16 cellular contexts compared by ENCODE assay signal in genomic region chr6:37013516-37014491, GRCh38. TPM values are rescaled to one million over a fixed set of nuclear protein-coding genes. Genes with fewer than 3 reads are reported as not detected.
DNase-seq lines count a peak whose midpoint lies in the region; ATAC-seq, FAIRE-seq and TF ChIP-seq lines count a peak whose summit lies in the region.
"Had no signal": no experiment of that assay in that cellular context is flagged by ENCODE, and none has a peak within 500 bp of the region (broad histone marks: within the 10 kb centered on the region; RNA-seq: fewer than 3 reads in every experiment).

No MANE protein-coding gene starts in this region.

- no TSS peak for BruUV-seq in HepG2 (replicated peaks; lab: Mats Ljungman, UMichigan)

- no peak overlapping the region for H3K4me2 ChIP-seq in HepG2 (ENCODE audit: low read depth, low read length)
- H3K4me2 ChIP-seq: BLaER1 treated with 17β-estradiol and CSF1 and Interleukin-3, amounts not matched to agents 10 nM and 100 nM had no signal

- H3K27me3 ChIP-seq in HepG2 (ENCODE audit: control insufficient read depth in 1 of 2, insufficient read depth in 2 of 2, low read length in 2 of 2) (peaks cover 8 to 51% of the 10 kb centered on the region in 2 experiments; a peak in 4 of 5 replicates), right lobe of liver (no peaks in the 10 kb centered on the region), foreskin keratinocyte (no peaks in the 10 kb centered on the region), pancreas (no peaks in the 10 kb centered on the region)
- H3K27me3 ChIP-seq: BLaER1 treated with 17β-estradiol and CSF1 and Interleukin-3, amounts not matched to agents 10 nM and 100 nM had no signal

- H3K27ac ChIP-seq in HepG2 (ENCODE audit: extremely low read length, insufficient read depth, low read length): no peak overlapping the region
- H3K27ac ChIP-seq in right lobe of liver: no peak overlapping the region
- no peak overlapping the region for H3K27ac ChIP-seq in foreskin keratinocyte
- H3K27ac ChIP-seq in pancreas: no peak overlapping the region
- H3K27ac ChIP-seq: BLaER1 treated with 17β-estradiol and CSF1 and Interleukin-3, amounts not matched to agents 10 nM and 100 nM had no signal

- WGBS in HepG2 (ENCODE audit: low lambda C conversion rate): 30% methylated on average over 20 of the region's 21 CpGs
- WGBS in right lobe of liver (ENCODE audit: insufficient coverage, low coverage, low lambda C conversion rate, missing lambda C conversion rate): 72% methylated on average over 4 of the region's 21 CpGs
- whole genome bisulfite sequencing in pancreas, 2 donors: 86 to 90% methylated on average over 21 of the region's 21 CpGs

- in situ Hi-C loops in HepG2 (cut with HindIII; ENCODE audit: extremely low pct_ligation_motif_present, low pct_unique_long_range_greater_than_20kb): loop anchor here (10.0 kb wide), 2 partner anchors 129 to 239 kb away; partner anchors contain the start of gene C6orf89

- ATAC-seq in HepG2 (no peak), right lobe of liver (no peak), foreskin keratinocyte (no peak), pancreas (no peak), SK-N-SH treated with all-trans-retinoic acid at 6 μM for 48 hours (no peak)

- POLR2A ChIA-PET in HepG2 (lab: Yijun Ruan, JAX): no interaction called here

- TF ChIP-seq EP300 in HepG2 (IDR thresholded peaks at IDR 0.05; ENCODE audit: low read depth in 2 of 2, low read length in 2 of 2): no peak
- TF ChIP-seq EP300 in HepG2 (CRISPR knock-in tag; IDR thresholded peaks at IDR 0.05; ENCODE audit: borderline replicate concordance): no peak

- no peaks in the 10 kb centered on the region for H3K79me2 ChIP-seq in HepG2 (ENCODE audit: insufficient read depth, low read length)

- no peak for TF ChIP-seq RAD21 in HepG2 (CRISPR knock-in tag; IDR thresholded peaks at IDR 0.05)

- peaks cover 99% of the 10 kb centered on the region for H3K36me3 Mint-ChIP-seq in dendritic cell treated with granulocyte-macrophage colony-stimulating factor and Interleukin-4, amounts not matched to agents 40 ng/mL and 50 ng/mL, for 4 days (ENCODE audit: low read depth)
- H3K36me3 Mint-ChIP-seq: CD4-positive, CD25-positive, alpha-beta regulatory T cell had no signal

- H4K20me1 ChIP-seq in HepG2 (ENCODE audit: insufficient read depth, low read length): no peaks in the 10 kb centered on the region

- no peak for FAIRE-seq in HepG2 (lab: Jason Lieb, UNC)
- no peak for FAIRE-seq in pancreas (lab: Jason Lieb, UNC)
- FAIRE-seq: H54, HTR-8/SVneo had no signal

- DNase-seq in HepG2 (ENCODE audit: low spot score) (no peak), right lobe of liver (no peak), left kidney (ENCODE audit: low read depth, low spot score) (peak; percentile 57), NCI-H146 (lab: John Stamatoyannopoulos, UW) (no peak), foreskin keratinocyte (no peak), pancreas (no peak)
- DNase-seq: 8988T; AML-193; CD4-positive, CD25-positive, alpha-beta regulatory T cell; DMS53; GF-D8 had no signal

- H2AFZ ChIP-seq in HepG2 (ENCODE audit: low read length): no peak overlapping the region

- H3K27me3 Mint-ChIP-seq in dendritic cell treated with granulocyte-macrophage colony-stimulating factor and Interleukin-4, amounts not matched to agents 40 ng/mL and 50 ng/mL, for 4 days: no peaks in the 10 kb centered on the region
- H3K27me3 Mint-ChIP-seq: CD4-positive, CD25-positive, alpha-beta regulatory T cell had no signal

- H3K4me1 ChIP-seq in HepG2 (ENCODE audit: insufficient read depth, low read length) (peaks cover 11% of the 10 kb centered on the region), right lobe of liver (peaks cover 0 to 11% (median 3%) of the 10 kb centered on the region in 4 donors), foreskin keratinocyte (peaks cover 4% of the 10 kb centered on the region), pancreas (peaks cover 2 to 7% (median 4%) of the 10 kb centered on the region in 3 donors)

- no peak overlapping the region for H3K4me3 Mint-ChIP-seq in dendritic cell treated with granulocyte-macrophage colony-stimulating factor and Interleukin-4, amounts not matched to agents 40 ng/mL and 50 ng/mL, for 4 days
- H3K4me3 Mint-ChIP-seq: CD4-positive, CD25-positive, alpha-beta regulatory T cell had no signal

- no peaks in the 10 kb centered on the region for H3K36me3 ChIP-seq in HepG2 (replicated peaks in 1 of 2; ENCODE audit: control insufficient read depth in 1 of 2, insufficient read depth in 2 of 2, low read length in 2 of 2)
- no peaks in the 10 kb centered on the region for H3K36me3 ChIP-seq in right lobe of liver
- H3K36me3 ChIP-seq in pancreas: no peaks in the 10 kb centered on the region

- H3K9me3 Mint-ChIP-seq in dendritic cell treated with granulocyte-macrophage colony-stimulating factor and Interleukin-4, amounts not matched to agents 40 ng/mL and 50 ng/mL, for 4 days: no peaks in the 10 kb centered on the region
- H3K9me3 Mint-ChIP-seq: CD4-positive, CD25-positive, alpha-beta regulatory T cell had no signal

- CTCF ChIA-PET in HepG2 (lab: Yijun Ruan, JAX; ENCODE audit: low intra/inter-chr PET ratio, low total read pairs): no interaction called here

- no peaks in the 10 kb centered on the region for H3K9me3 ChIP-seq in HepG2 (ENCODE audit: low read length)
- no peaks in the 10 kb centered on the region for H3K9me3 ChIP-seq in right lobe of liver
- no peaks in the 10 kb centered on the region for H3K9me3 ChIP-seq in pancreas
- H3K9me3 ChIP-seq: BLaER1 treated with 17β-estradiol and CSF1 and Interleukin-3, amounts not matched to agents 10 nM and 100 nM had no signal

- peak overlapping the region; percentile 52 for H3K27ac Mint-ChIP-seq in dendritic cell treated with granulocyte-macrophage colony-stimulating factor and Interleukin-4, amounts not matched to agents 40 ng/mL and 50 ng/mL, for 4 days
- H3K27ac Mint-ChIP-seq: CD4-positive, CD25-positive, alpha-beta regulatory T cell had no signal

- intact Hi-C loops in HepG2 (cut with micrococcal nuclease; ENCODE audit: unreplicated experiment) (no loop called here), right lobe of liver (cut with DNase I) (loop anchor here (10.0 kb wide), 1 partner anchor 249 kb away; no protein-coding TSS in a partner anchor), pancreas (cut with DNase I) (loop anchor here in 1 of 3 donors (10.0 kb wide), 2 partner anchors 129 to 249 kb away; partner anchors contain the start of gene C6orf89)
- intact Hi-C loops in dendritic cell treated with granulocyte-macrophage colony-stimulating factor and Interleukin-4, amounts not matched to agents 40 ng/mL and 50 ng/mL, for 4 days (cut with micrococcal nuclease): no loop called here

- H3K4me3 ChIP-seq in HepG2 (replicated peaks in 1 of 3; ENCODE audit: insufficient read depth in 1 of 3, low read depth in 2 of 3, low read length in 3 of 3) (no peak overlapping the region), right lobe of liver (no peak overlapping the region), pancreas (no peak overlapping the region)
- H3K4me3 ChIP-seq: BLaER1 treated with 17β-estradiol and CSF1 and Interleukin-3, amounts not matched to agents 10 nM and 100 nM had no signal

- TF ChIP-seq CTCF in HepG2 (CRISPR knock-in tag; IDR thresholded peaks at IDR 0.05) (no peak), right lobe of liver (IDR thresholded peaks at IDR 0.05) (no peak), foreskin keratinocyte (conservative IDR thresholded peaks at IDR 0.05) (no peak), pancreas (IDR thresholded peaks at IDR 0.05) (no peak)

- peaks cover 90% of the 10 kb centered on the region for H3K4me1 Mint-ChIP-seq in dendritic cell treated with granulocyte-macrophage colony-stimulating factor and Interleukin-4, amounts not matched to agents 40 ng/mL and 50 ng/mL, for 4 days (ENCODE audit: low read depth)

- no peak for TF ChIP-seq POLR2A in HepG2 (IDR thresholded peaks at IDR 0.05; ENCODE audit: insufficient read depth in 1 of 2, low read depth in 2 of 2, low read length in 2 of 2)
- TF ChIP-seq POLR2A in right lobe of liver (IDR thresholded peaks at IDR 0.05): no peak

- H3K9ac ChIP-seq in HepG2 (ENCODE audit: insufficient read depth, low read depth, low read length): no peak overlapping the region
- H3K9ac ChIP-seq: BLaER1 treated with 17β-estradiol and CSF1 and Interleukin-3, amounts not matched to agents 10 nM and 100 nM had no signal

RNA-seq across cellular contexts. Expression of gene FGD2, which starts 8.3 kb away (rescaled TPM):
- total RNA-seq in HepG2 (2016; rRNA removed; fragmentation: Illumina TruSeq; extraction: Trizol) (not detected in 2 replicates), right lobe of liver (10 to 100 TPM in 2 of 6 experiments, 1 to 10 TPM in 4; 6.6 to 15.6 (median 9.6) TPM), foreskin keratinocyte (0.07 and 0.14 TPM in 2 replicates), pancreas (10 to 100 TPM in 1 of 6 donors, 1 to 10 TPM in 4, under 1 TPM in 1; 0.98 to 13.2 (median 3.3) TPM)
- total RNA-seq in HepG2 (2016; cell fraction: cytosol; rRNA removed; fragmentation: Illumina TruSeq; extraction: Trizol; ENCODE audit: low read depth): not detected in 2 replicates
- total RNA-seq in HepG2 (2016; cell fraction: insoluble cytoplasmic fraction; rRNA removed; fragmentation: Illumina TruSeq; extraction: Trizol): not detected in 2 replicates
- not detected in 2 replicates for total RNA-seq in HepG2 (2016; cell fraction: membrane; rRNA removed; fragmentation: Illumina TruSeq; extraction: Trizol)
- total RNA-seq in HepG2 (2016; cell fraction: nucleus; rRNA removed; fragmentation: Illumina TruSeq; extraction: Trizol): not detected in 2 replicates
- polyA plus RNA-seq in HepG2 (2011; rRNA removed) (0.03 TPM in 1 of 2 replicates, not detected in the other), foreskin keratinocyte (0.04 TPM in 1 of 2 replicates, not detected in the other), pancreas (1 to 10 TPM; 1.7 to 3.2 TPM)
- not detected in 2 replicates for polyA plus RNA-seq in HepG2 (2011; cell fraction: cytosol; rRNA removed)
- 0.13 and 0.17 TPM in 2 replicates for polyA plus RNA-seq in HepG2 (2011; cell fraction: nucleus; rRNA removed)
- not detected in 2 replicates for polyA plus RNA-seq in HepG2 (2012)
- polyA plus RNA-seq in HepG2 (2016; cell fraction: cytosol; fragmentation: Illumina TruSeq; extraction: Trizol; ENCODE audit: low read depth): not detected in 2 replicates
- not detected in 2 replicates for polyA plus RNA-seq in HepG2 (2016; cell fraction: insoluble cytoplasmic fraction; fragmentation: Illumina TruSeq; extraction: Trizol; ENCODE audit: low read depth)
- not detected in 2 replicates for polyA plus RNA-seq in HepG2 (2016; cell fraction: membrane; fragmentation: Illumina TruSeq; extraction: Trizol; ENCODE audit: low read depth)
- polyA plus RNA-seq in HepG2 (2016; cell fraction: nucleus; fragmentation: Illumina TruSeq; extraction: Trizol; ENCODE audit: insufficient read depth, low read depth): not detected in 2 replicates
- polyA minus RNA-seq in HepG2 (2011; rRNA and poly(A)+ RNA removed; ENCODE audit: low replicate concordance): not detected in 2 replicates
- polyA minus RNA-seq in HepG2 (2011; cell fraction: cytosol; rRNA and poly(A)+ RNA removed): not detected in 2 replicates
- 0.25 TPM in 1 of 2 replicates, not detected in the other for polyA minus RNA-seq in HepG2 (2011; cell fraction: nucleus; rRNA and poly(A)+ RNA removed)

RNA-seq across cellular contexts. Expression of gene MTCH1, which starts 27.8 kb away (rescaled TPM):
- total RNA-seq in HepG2 (2016; rRNA removed; fragmentation: Illumina TruSeq; extraction: Trizol): 115 and 144 TPM in 2 replicates
- 53.5 and 64.3 TPM in 2 replicates for total RNA-seq in HepG2 (2016; cell fraction: cytosol; rRNA removed; fragmentation: Illumina TruSeq; extraction: Trizol; ENCODE audit: low read depth)
- 99.7 and 146 TPM in 2 replicates for total RNA-seq in HepG2 (2016; cell fraction: insoluble cytoplasmic fraction; rRNA removed; fragmentation: Illumina TruSeq; extraction: Trizol)
- 112 and 127 TPM in 2 replicates for total RNA-seq in HepG2 (2016; cell fraction: membrane; rRNA removed; fragmentation: Illumina TruSeq; extraction: Trizol)
- 129 and 139 TPM in 2 replicates for total RNA-seq in HepG2 (2016; cell fraction: nucleus; rRNA removed; fragmentation: Illumina TruSeq; extraction: Trizol)
- 86.2 and 96.1 TPM in 2 replicates for polyA plus RNA-seq in HepG2 (2011; rRNA removed)
- polyA plus RNA-seq in HepG2 (2011; cell fraction: cytosol; rRNA removed): 84.5 and 90.6 TPM in 2 replicates
- 168 and 184 TPM in 2 replicates for polyA plus RNA-seq in HepG2 (2011; cell fraction: nucleus; rRNA removed)
- 90.8 and 127 TPM in 2 replicates for polyA plus RNA-seq in HepG2 (2012)
- polyA plus RNA-seq in HepG2 (2016; cell fraction: cytosol; fragmentation: Illumina TruSeq; extraction: Trizol; ENCODE audit: low read depth): 50.6 and 64.6 TPM in 2 replicates
- polyA plus RNA-seq in HepG2 (2016; cell fraction: insoluble cytoplasmic fraction; fragmentation: Illumina TruSeq; extraction: Trizol; ENCODE audit: low read depth): 92.2 and 107 TPM in 2 replicates
- polyA plus RNA-seq in HepG2 (2016; cell fraction: membrane; fragmentation: Illumina TruSeq; extraction: Trizol; ENCODE audit: low read depth): 86.2 and 95.7 TPM in 2 replicates
- 185 and 196 TPM in 2 replicates for polyA plus RNA-seq in HepG2 (2016; cell fraction: nucleus; fragmentation: Illumina TruSeq; extraction: Trizol; ENCODE audit: insufficient read depth, low read depth)
- 134 and 163 TPM in 2 replicates for polyA minus RNA-seq in HepG2 (2011; rRNA and poly(A)+ RNA removed; ENCODE audit: low replicate concordance)
- polyA minus RNA-seq in HepG2 (2011; cell fraction: cytosol; rRNA and poly(A)+ RNA removed): 32.2 and 36.3 TPM in 2 replicates
- polyA minus RNA-seq in HepG2 (2011; cell fraction: nucleus; rRNA and poly(A)+ RNA removed): 109 and 138 TPM in 2 replicates
- 10 to 100 TPM; 56.3 to 73.7 (median 63.3) TPM for total RNA-seq in right lobe of liver
- total RNA-seq in foreskin keratinocyte: 149 and 162 TPM in 2 replicates
- polyA plus RNA-seq in foreskin keratinocyte: 143 and 150 TPM in 2 replicates
- total RNA-seq in pancreas: 100 to 1,000 TPM in 2 of 6 donors, 10 to 100 TPM in 4; 83.6 to 102 (median 87.2) TPM
- polyA plus RNA-seq in pancreas: 100 to 1,000 TPM in 1 of 2 donors, 10 to 100 TPM in 1; 66.8 to 146 TPM

RNA-seq across cellular contexts. Expression of gene PI16, which starts 59.3 kb away (rescaled TPM):
- not detected in 2 replicates for total RNA-seq in HepG2 (2016; rRNA removed; fragmentation: Illumina TruSeq; extraction: Trizol)
- not detected in 2 replicates for total RNA-seq in HepG2 (2016; cell fraction: cytosol; rRNA removed; fragmentation: Illumina TruSeq; extraction: Trizol; ENCODE audit: low read depth)
- not detected in 2 replicates for total RNA-seq in HepG2 (2016; cell fraction: insoluble cytoplasmic fraction; rRNA removed; fragmentation: Illumina TruSeq; extraction: Trizol)
- total RNA-seq in HepG2 (2016; cell fraction: membrane; rRNA removed; fragmentation: Illumina TruSeq; extraction: Trizol): not detected in 2 replicates
- not detected in 2 replicates for total RNA-seq in HepG2 (2016; cell fraction: nucleus; rRNA removed; fragmentation: Illumina TruSeq; extraction: Trizol)
- not detected in 2 replicates for polyA plus RNA-seq in HepG2 (2011; rRNA removed)
- polyA plus RNA-seq in HepG2 (2011; cell fraction: cytosol; rRNA removed): not detected in 2 replicates
- not detected in 2 replicates for polyA plus RNA-seq in HepG2 (2011; cell fraction: nucleus; rRNA removed)
- not detected in 2 replicates for polyA plus RNA-seq in HepG2 (2012)
- not detected in 2 replicates for polyA plus RNA-seq in HepG2 (2016; cell fraction: cytosol; fragmentation: Illumina TruSeq; extraction: Trizol; ENCODE audit: low read depth)
- polyA plus RNA-seq in HepG2 (2016; cell fraction: insoluble cytoplasmic fraction; fragmentation: Illumina TruSeq; extraction: Trizol; ENCODE audit: low read depth): not detected in 2 replicates
- not detected in 2 replicates for polyA plus RNA-seq in HepG2 (2016; cell fraction: membrane; fragmentation: Illumina TruSeq; extraction: Trizol; ENCODE audit: low read depth)
- polyA plus RNA-seq in HepG2 (2016; cell fraction: nucleus; fragmentation: Illumina TruSeq; extraction: Trizol; ENCODE audit: insufficient read depth, low read depth): not detected in 2 replicates
- 0.33 TPM in 1 of 2 replicates, not detected in the other for polyA minus RNA-seq in HepG2 (2011; rRNA and poly(A)+ RNA removed; ENCODE audit: low replicate concordance)
- polyA minus RNA-seq in HepG2 (2011; cell fraction: cytosol; rRNA and poly(A)+ RNA removed): not detected in 2 replicates
- not detected in 2 replicates for polyA minus RNA-seq in HepG2 (2011; cell fraction: nucleus; rRNA and poly(A)+ RNA removed)
- total RNA-seq in right lobe of liver: under 1 TPM in 2 of 6 experiments, not detected in 4; 0.11 to 0.42 TPM
- total RNA-seq in foreskin keratinocyte: not detected in 2 replicates
- polyA plus RNA-seq in foreskin keratinocyte: 0.02 TPM in 1 of 2 replicates, not detected in the other
- 1 to 10 TPM in 2 of 6 donors, under 1 TPM in 4; 0.23 to 6.9 (median 0.72) TPM for total RNA-seq in pancreas
- polyA plus RNA-seq in pancreas: 1 to 10 TPM; 3.0 to 7.3 TPM

Comparison
In these comparisons a context has a peak if more than half of its experiments do, and no peak if none do; other contexts are left out.
1. intact Hi-C loops: an anchor here in right lobe of liver (10.0 kb wide); none called in HepG2 and dendritic cell treated with granulocyte-macrophage colony-stimulating factor and Interleukin-4, amounts not matched to agents 40 ng/mL and 50 ng/mL, for 4 days.